ENCODE assay signal across 2 cellular contexts in the genomic region with DNA sequence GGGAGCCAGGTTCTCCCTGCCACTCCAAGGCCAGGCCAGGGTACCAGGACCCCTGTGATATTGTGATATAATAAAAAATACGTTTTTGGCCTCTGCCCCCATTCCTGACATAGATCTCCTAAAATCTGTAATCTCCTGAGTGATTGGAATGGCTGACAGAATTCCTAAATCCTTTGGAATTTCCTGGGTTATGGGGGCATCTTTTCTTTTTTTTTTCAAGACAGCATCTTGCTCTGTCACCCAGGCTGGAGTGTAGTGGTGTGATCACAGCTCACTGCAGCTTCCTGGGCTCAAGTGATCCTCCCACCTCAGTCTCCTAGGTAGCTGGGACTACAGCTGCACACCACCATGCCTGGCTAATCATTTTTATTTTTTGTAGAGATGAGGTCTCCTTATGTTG.
TF ChIP-seq lines count a peak whose summit lies in the region.

No MANE protein-coding gene starts in this region.

TF ChIP-seq in SK-N-SH, 30 proteins besides CTCF, POLR2A, EP300 and RAD21 (continued from another document):
- TF ChIP-seq, protein P1, sequence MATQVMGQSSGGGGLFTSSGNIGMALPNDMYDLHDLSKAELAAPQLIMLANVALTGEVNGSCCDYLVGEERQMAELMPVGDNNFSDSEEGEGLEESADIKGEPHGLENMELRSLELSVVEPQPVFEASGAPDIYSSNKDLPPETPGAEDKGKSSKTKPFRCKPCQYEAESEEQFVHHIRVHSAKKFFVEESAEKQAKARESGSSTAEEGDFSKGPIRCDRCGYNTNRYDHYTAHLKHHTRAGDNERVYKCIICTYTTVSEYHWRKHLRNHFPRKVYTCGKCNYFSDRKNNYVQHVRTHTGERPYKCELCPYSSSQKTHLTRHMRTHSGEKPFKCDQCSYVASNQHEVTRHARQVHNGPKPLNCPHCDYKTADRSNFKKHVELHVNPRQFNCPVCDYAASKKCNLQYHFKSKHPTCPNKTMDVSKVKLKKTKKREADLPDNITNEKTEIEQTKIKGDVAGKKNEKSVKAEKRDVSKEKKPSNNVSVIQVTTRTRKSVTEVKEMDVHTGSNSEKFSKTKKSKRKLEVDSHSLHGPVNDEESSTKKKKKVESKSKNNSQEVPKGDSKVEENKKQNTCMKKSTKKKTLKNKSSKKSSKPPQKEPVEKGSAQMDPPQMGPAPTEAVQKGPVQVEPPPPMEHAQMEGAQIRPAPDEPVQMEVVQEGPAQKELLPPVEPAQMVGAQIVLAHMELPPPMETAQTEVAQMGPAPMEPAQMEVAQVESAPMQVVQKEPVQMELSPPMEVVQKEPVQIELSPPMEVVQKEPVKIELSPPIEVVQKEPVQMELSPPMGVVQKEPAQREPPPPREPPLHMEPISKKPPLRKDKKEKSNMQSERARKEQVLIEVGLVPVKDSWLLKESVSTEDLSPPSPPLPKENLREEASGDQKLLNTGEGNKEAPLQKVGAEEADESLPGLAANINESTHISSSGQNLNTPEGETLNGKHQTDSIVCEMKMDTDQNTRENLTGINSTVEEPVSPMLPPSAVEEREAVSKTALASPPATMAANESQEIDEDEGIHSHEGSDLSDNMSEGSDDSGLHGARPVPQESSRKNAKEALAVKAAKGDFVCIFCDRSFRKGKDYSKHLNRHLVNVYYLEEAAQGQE (IDR thresholded peaks at IDR 0.05; ENCODE audit: low read depth, low read length): no peak

TF ChIP-seq in SK-N-SH treated with all-trans-retinoic acid at 6 μM for 48 hours, 23 proteins besides CTCF, POLR2A, EP300 and RAD21 (continued from another document):
- TF ChIP-seq, protein P2, sequence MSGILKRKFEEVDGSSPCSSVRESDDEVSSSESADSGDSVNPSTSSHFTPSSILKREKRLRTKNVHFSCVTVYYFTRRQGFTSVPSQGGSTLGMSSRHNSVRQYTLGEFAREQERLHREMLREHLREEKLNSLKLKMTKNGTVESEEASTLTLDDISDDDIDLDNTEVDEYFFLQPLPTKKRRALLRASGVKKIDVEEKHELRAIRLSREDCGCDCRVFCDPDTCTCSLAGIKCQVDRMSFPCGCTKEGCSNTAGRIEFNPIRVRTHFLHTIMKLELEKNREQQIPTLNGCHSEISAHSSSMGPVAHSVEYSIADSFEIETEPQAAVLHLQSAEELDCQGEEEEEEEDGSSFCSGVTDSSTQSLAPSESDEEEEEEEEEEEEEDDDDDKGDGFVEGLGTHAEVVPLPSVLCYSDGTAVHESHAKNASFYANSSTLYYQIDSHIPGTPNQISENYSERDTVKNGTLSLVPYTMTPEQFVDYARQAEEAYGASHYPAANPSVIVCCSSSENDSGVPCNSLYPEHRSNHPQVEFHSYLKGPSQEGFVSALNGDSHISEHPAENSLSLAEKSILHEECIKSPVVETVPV (CRISPR knock-in tag; IDR thresholded peaks at IDR 0.05): no peak
- TF ChIP-seq GLIS3 (CRISPR knock-in tag; IDR thresholded peaks at IDR 0.05): no peak
